8 cellular contexts compared by ENCODE assay signal in genomic region chr3:39065197-39065596, GRCh38. TPM values are rescaled to one million over a fixed set of nuclear protein-coding genes. Genes with fewer than 3 reads are reported as not detected.
DNase-seq lines count a peak whose midpoint lies in the region; ATAC-seq, FAIRE-seq and TF ChIP-seq lines count a peak whose summit lies in the region.
"Had no signal": no experiment of that assay in that cellular context is flagged by ENCODE, and none has a peak within 500 bp of the region (broad histone marks: within the 10 kb centered on the region; RNA-seq: fewer than 3 reads in every experiment).

No MANE protein-coding gene starts in this region.

- CTCF ChIA-PET in endothelial cell of umbilical vein (lab: Charles Lee) = interaction anchor here (0.6 kb wide), 1 partner anchor 8 kb away, joined by 3 read pairs; no protein-coding TSS in a partner anchor

- H4K20me1 ChIP-seq in endothelial cell of umbilical vein (replicated peaks; ENCODE audit: control insufficient read depth, extremely low read depth, insufficient read depth, low read length) = no peaks in the 10 kb centered on the region

- no peaks in the 10 kb centered on the region for H3K4me1 ChIP-seq in endothelial cell of umbilical vein (ENCODE audit: control insufficient read depth, extremely low read depth, insufficient read depth, low read length)

- peaks cover 3 to 6% of the 10 kb centered on the region in 2 experiments for H3K36me3 ChIP-seq in endothelial cell of umbilical vein (ENCODE audit: control insufficient read depth in 2 of 2, extremely low read depth in 1 of 2, insufficient read depth in 2 of 2, low read length in 2 of 2)

- DNase-seq in SIG-M5 treated with dmso at 0.1 percent for 504 hours (lab: John Stamatoyannopoulos, UW; ENCODE audit: unreplicated experiment) (peak; percentile 87), endothelial cell of umbilical vein (ENCODE audit: low read depth, low spot score) (peak; percentile 29), renal cortical epithelial cell (ENCODE audit: low read depth) (peak; percentile 69)
- no peak for DNase-seq in T-helper 2 cell treated with Interferon-gamma antibody and Interleukin-4, amounts not matched to agents 5 μg/mL and 100 μg/mL, for 36 hours (ENCODE audit: low spot score)

- no peak overlapping the region for H2AFZ ChIP-seq in endothelial cell of umbilical vein (ENCODE audit: low read depth, low read length)

- ATAC-seq in GM19372 (IDR thresholded peaks at IDR 0.05; ENCODE audit: low read depth, unreplicated experiment) (peak; percentile 100), HG03159 (IDR thresholded peaks at IDR 0.05; ENCODE audit: unreplicated experiment) (peak; percentile 98)

- peak in 1 of 2 donors; percentile 56 for TF ChIP-seq CTCF in endothelial cell of umbilical vein (IDR thresholded peaks at IDR 0.05; ENCODE audit: extremely low read depth in 1 of 2, insufficient read depth in 1 of 2, low read depth in 1 of 2, low read length in 2 of 2)

- BruUV-seq in endothelial cell of umbilical vein (replicated peaks; lab: Mats Ljungman, UMichigan) = no TSS peak

- FAIRE-seq in G401.6 (lab: Jason Lieb, UNC) (peak; percentile 83), endothelial cell of umbilical vein (lab: Jason Lieb, UNC) (peak; percentile 18)

- H3K27ac ChIP-seq in endothelial cell of umbilical vein (ENCODE audit: insufficient read depth, low read depth, low read length) = no peak overlapping the region

- peaks cover 6% of the 10 kb centered on the region for H3K4me1 Mint-ChIP-seq in T-helper 2 cell treated with Interferon-gamma antibody and Interleukin-4, amounts not matched to agents 5 μg/mL and 100 μg/mL, for 36 hours (ENCODE audit: low read depth)

- H3K27ac Mint-ChIP-seq in T-helper 2 cell treated with Interferon-gamma antibody and Interleukin-4, amounts not matched to agents 5 μg/mL and 100 μg/mL, for 36 hours = no peak overlapping the region

- peaks cover 2% of the 10 kb centered on the region for H3K79me2 ChIP-seq in endothelial cell of umbilical vein (ENCODE audit: control insufficient read depth, insufficient read depth, low read length)

- no peak overlapping the region for H3K4me3 ChIP-seq in endothelial cell of umbilical vein (replicated peaks in 1 of 3; ENCODE audit: insufficient read depth in 1 of 3, low read depth in 1 of 3, low read length in 3 of 3)

- H3K4me3 Mint-ChIP-seq in T-helper 2 cell treated with Interferon-gamma antibody and Interleukin-4, amounts not matched to agents 5 μg/mL and 100 μg/mL, for 36 hours = no peak overlapping the region
- H3K4me3 Mint-ChIP-seq: activated naive CD8-positive, alpha-beta T cell had no signal

- H3K9ac ChIP-seq in endothelial cell of umbilical vein (replicated peaks; ENCODE audit: extremely low read depth, insufficient read depth, low read length) = no peak overlapping the region

- H3K36me3 Mint-ChIP-seq in T-helper 2 cell treated with Interferon-gamma antibody and Interleukin-4, amounts not matched to agents 5 μg/mL and 100 μg/mL, for 36 hours (ENCODE audit: low read depth) = peaks cover 21% of the 10 kb centered on the region

- no peaks in the 10 kb centered on the region for H3K27me3 Mint-ChIP-seq in T-helper 2 cell treated with Interferon-gamma antibody and Interleukin-4, amounts not matched to agents 5 μg/mL and 100 μg/mL, for 36 hours (ENCODE audit: low read depth)
- H3K27me3 Mint-ChIP-seq: activated naive CD8-positive, alpha-beta T cell had no signal

- peaks cover 3% of the 10 kb centered on the region for H3K9me1 ChIP-seq in endothelial cell of umbilical vein (replicated peaks; ENCODE audit: control insufficient read depth, extremely low read depth, insufficient read depth, low read length)

- H3K4me2 ChIP-seq in endothelial cell of umbilical vein (ENCODE audit: insufficient read depth, low read length) = no peak overlapping the region

- no peaks in the 10 kb centered on the region for H3K9me3 Mint-ChIP-seq in T-helper 2 cell treated with Interferon-gamma antibody and Interleukin-4, amounts not matched to agents 5 μg/mL and 100 μg/mL, for 36 hours

- intact Hi-C loops in endothelial cell of umbilical vein (cut with micrococcal nuclease) = no loop called here

- H3K9me3 ChIP-seq in endothelial cell of umbilical vein (replicated peaks; ENCODE audit: control insufficient read depth, insufficient read depth, low read length) = no peaks in the 10 kb centered on the region

- H3K27me3 ChIP-seq in endothelial cell of umbilical vein (ENCODE audit: control insufficient read depth in 2 of 2, insufficient read depth in 2 of 2, low read length in 2 of 2) = no peaks in the 10 kb centered on the region

- TF ChIP-seq POLR2A in endothelial cell of umbilical vein (IDR thresholded peaks at IDR 0.05; ENCODE audit: low read depth, low read length) = no peak

- dilution Hi-C loops in endothelial cell of umbilical vein (cut with MboI; ENCODE audit: extremely low pct_ligation_motif_present, low sequenced_read_pairs) = no loop called here

- POLR2A ChIA-PET in endothelial cell of umbilical vein (lab: Charles Lee) = no interaction called here

TF ChIP-seq in endothelial cell of umbilical vein, 7 proteins besides CTCF, POLR2A, EP300 and RAD21:
- TF ChIP-seq POLR2AphosphoS5 (IDR thresholded peaks at IDR 0.05; ENCODE audit: insufficient read depth, low read depth, low read length) (no peak), EZH2 (IDR thresholded peaks at IDR 0.05; ENCODE audit: borderline replicate concordance, low read depth, low read length, severe bottlenecking) (no peak), FOS (IDR thresholded peaks at IDR 0.05; ENCODE audit: borderline replicate concordance, insufficient read depth, low read length) (no peak), JUN (IDR thresholded peaks at IDR 0.05; ENCODE audit: borderline replicate concordance, insufficient read depth, insufficient read length, low read depth) (no peak), MAX (IDR thresholded peaks at IDR 0.05; ENCODE audit: insufficient read depth, insufficient read length) (no peak), MYC (IDR thresholded peaks at IDR 0.05; ENCODE audit: low read depth, low read length) (no peak), GATA2 (IDR thresholded peaks at IDR 0.05; ENCODE audit: insufficient read depth, insufficient read length, low read depth, low read length) (no peak)

RNA-seq across cellular contexts. Expression of gene WDR48, which starts 13.4 kb away (rescaled TPM):
- total RNA-seq in endothelial cell of umbilical vein (25.3 and 31.2 TPM in 2 replicates), renal cortical epithelial cell (35.4 and 71.4 TPM in 2 replicates)
- polyA plus RNA-seq in endothelial cell of umbilical vein = 11.5 and 13.7 TPM in 2 replicates
- 12.0 and 12.2 TPM in 2 replicates for polyA plus RNA-seq in endothelial cell of umbilical vein (2011; cell fraction: cytosol; rRNA removed)
- polyA plus RNA-seq in endothelial cell of umbilical vein (2011; cell fraction: nucleus; rRNA removed) = 28.9 and 33.9 TPM in 2 replicates
- 19.0 and 25.6 TPM in 2 replicates for polyA plus RNA-seq in endothelial cell of umbilical vein (2012)
- 23.7 and 39.7 TPM in 2 replicates for polyA minus RNA-seq in endothelial cell of umbilical vein
- polyA minus RNA-seq in endothelial cell of umbilical vein (2011; cell fraction: cytosol; rRNA and poly(A)+ RNA removed) = 18.0 TPM
- polyA minus RNA-seq in endothelial cell of umbilical vein (2011; cell fraction: nucleus; rRNA and poly(A)+ RNA removed) = 27.3 and 32.9 TPM in 2 replicates

RNA-seq across cellular contexts. Expression of gene SCN11A, which starts 13.5 kb away (rescaled TPM):
- total RNA-seq in endothelial cell of umbilical vein = 0.07 TPM in 1 of 2 replicates, not detected in the other
- 0.05 and 0.06 TPM in 2 replicates for polyA plus RNA-seq in endothelial cell of umbilical vein
- polyA plus RNA-seq in endothelial cell of umbilical vein (2011; cell fraction: cytosol; rRNA removed) = 0.01 TPM in 1 of 2 replicates, not detected in the other
- 0.36 and 0.50 TPM in 2 replicates for polyA plus RNA-seq in endothelial cell of umbilical vein (2011; cell fraction: nucleus; rRNA removed)
- polyA plus RNA-seq in endothelial cell of umbilical vein (2012) = 0.04 TPM in 1 of 2 replicates, not detected in the other
- polyA minus RNA-seq in endothelial cell of umbilical vein = 0.04 and 0.10 TPM in 2 replicates
- not detected for polyA minus RNA-seq in endothelial cell of umbilical vein (2011; cell fraction: cytosol; rRNA and poly(A)+ RNA removed)
- 0.19 TPM in 2 replicates for polyA minus RNA-seq in endothelial cell of umbilical vein (2011; cell fraction: nucleus; rRNA and poly(A)+ RNA removed)
- under 0.01 and 0.15 TPM in 2 replicates for total RNA-seq in renal cortical epithelial cell

RNA-seq across cellular contexts. Expression of gene GORASP1, which starts 42.2 kb away (rescaled TPM):
- total RNA-seq in endothelial cell of umbilical vein = 68.0 and 74.7 TPM in 2 replicates
- 62.5 and 68.0 TPM in 2 replicates for polyA plus RNA-seq in endothelial cell of umbilical vein
- 44.1 and 52.8 TPM in 2 replicates for polyA plus RNA-seq in endothelial cell of umbilical vein (2011; cell fraction: cytosol; rRNA removed)
- polyA plus RNA-seq in endothelial cell of umbilical vein (2011; cell fraction: nucleus; rRNA removed) = 226 and 257 TPM in 2 replicates
- 45.8 and 53.6 TPM in 2 replicates for polyA plus RNA-seq in endothelial cell of umbilical vein (2012)
- polyA minus RNA-seq in endothelial cell of umbilical vein = 75.0 and 85.5 TPM in 2 replicates
- polyA minus RNA-seq in endothelial cell of umbilical vein (2011; cell fraction: cytosol; rRNA and poly(A)+ RNA removed) = 25.7 TPM
- 61.1 and 70.4 TPM in 2 replicates for polyA minus RNA-seq in endothelial cell of umbilical vein (2011; cell fraction: nucleus; rRNA and poly(A)+ RNA removed)
- total RNA-seq in renal cortical epithelial cell = 31.8 and 35.8 TPM in 2 replicates

RNA-seq across cellular contexts. Expression of gene TTC21A, which starts 42.3 kb away (rescaled TPM):
- total RNA-seq in endothelial cell of umbilical vein = 6.3 and 7.8 TPM in 2 replicates
- 4.7 and 4.8 TPM in 2 replicates for polyA plus RNA-seq in endothelial cell of umbilical vein
- polyA plus RNA-seq in endothelial cell of umbilical vein (2011; cell fraction: cytosol; rRNA removed) = 1.8 and 2.6 TPM in 2 replicates
- 37.7 and 45.2 TPM in 2 replicates for polyA plus RNA-seq in endothelial cell of umbilical vein (2011; cell fraction: nucleus; rRNA removed)
- polyA plus RNA-seq in endothelial cell of umbilical vein (2012) = 2.9 and 3.0 TPM in 2 replicates
- polyA minus RNA-seq in endothelial cell of umbilical vein = 7.2 and 21.0 TPM in 2 replicates
- 1.0 TPM for polyA minus RNA-seq in endothelial cell of umbilical vein (2011; cell fraction: cytosol; rRNA and poly(A)+ RNA removed)
- polyA minus RNA-seq in endothelial cell of umbilical vein (2011; cell fraction: nucleus; rRNA and poly(A)+ RNA removed) = 18.8 and 22.5 TPM in 2 replicates
- total RNA-seq in renal cortical epithelial cell = 2.1 and 4.7 TPM in 2 replicates
